Comparison of ENCODE assay signal across 27 cellular contexts in the genomic region with DNA sequence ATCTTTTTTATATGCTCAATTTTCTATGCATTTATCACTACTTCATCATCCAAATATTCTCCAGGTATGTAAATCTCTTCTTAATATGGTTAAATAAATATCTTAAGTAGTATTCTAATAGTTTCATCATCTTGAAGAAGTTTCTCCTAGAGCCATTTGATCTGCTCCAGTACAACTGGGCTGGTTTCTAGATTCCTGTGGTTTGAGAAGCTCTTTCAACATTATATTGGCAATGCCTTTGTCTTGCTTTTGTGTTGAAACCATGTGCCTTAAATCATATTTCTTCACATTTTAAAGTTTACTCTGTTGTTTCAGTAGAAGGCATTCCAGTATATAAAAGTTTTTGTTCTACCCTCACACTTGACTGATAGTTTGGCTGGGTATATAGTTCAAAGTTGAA.
DNase-seq lines count a peak whose midpoint lies in the region; ATAC-seq and TF ChIP-seq lines count a peak whose summit lies in the region.
"Had no signal": no experiment of that assay in that cellular context is flagged by ENCODE, and none has a peak within 500 bp of the region (broad histone marks: within the 10 kb centered on the region; RNA-seq: fewer than 3 reads in every experiment).

No MANE protein-coding gene starts in this region.

- in situ Hi-C loops in brain microvascular endothelial cell (cut with HindIII; ENCODE audit: low pct_ligation_motif_present, low sequenced_read_pairs), result no loop called here

- POLR2A ChIA-PET in AG04449 (lab: Yijun Ruan, JAX), result no interaction called here

- peak; percentile 23 for DNase-seq in AG04449 (ENCODE audit: low read depth, low spot score)
- peak; percentile 63 for DNase-seq in GM04503 (ENCODE audit: low read depth)
- DNase-seq in adipocyte (ENCODE audit: low read depth), result peak; percentile 54
- peak; percentile 59 for DNase-seq in fibroblast of pulmonary artery (ENCODE audit: low read depth)
- no peak for DNase-seq in brain microvascular endothelial cell
- DNase-seq: activated CD4-positive, alpha-beta memory T cell treated with anti-CD3 and anti-CD28 coated beads, Interleukin-2, amount 10 ng/mL, durations not matched to agents 7 days and 5 days; activated effector memory CD4-positive, alpha-beta T cell treated with Interleukin-2 at 50 U/mL for 16 hours; activated naive CD8-positive, alpha-beta T cell treated with anti-CD3 and anti-CD28 coated beads, Interleukin-2, amount 10 ng/mL, durations not matched to agents 7 days and 5 days; Calu3; DND-41; kidney glomerular epithelial cell; lower lobe of right lung; MG63; NCI-H146; NCI-H510A; SIG-M5; stomach; transverse colon had no signal

- H3K27me3 ChIP-seq in adipocyte (replicated peaks; ENCODE audit: control insufficient read depth, insufficient read depth, low read length) (no peaks in the 10 kb centered on the region), brain microvascular endothelial cell (replicated peaks) (no peaks in the 10 kb centered on the region)
- H3K27me3 ChIP-seq: MG63, neural progenitor cell, stomach, transverse colon had no signal

- peaks cover 8% of the 10 kb centered on the region for H3K9me3 ChIP-seq in adipocyte (ENCODE audit: control insufficient read depth, low read length)
- H3K9me3 ChIP-seq: lower lobe of right lung, MG63, stomach, transverse colon had no signal

- ATAC-seq in activated CD4-positive, CD25-positive, alpha-beta regulatory T cell treated with anti-CD3 and anti-CD28 coated beads, Interleukin-2, amount 50 U/mL, for 24 hours, result no peak
- ATAC-seq in HG03097 (IDR thresholded peaks at IDR 0.05; ENCODE audit: low FRiP score, unreplicated experiment), result no peak
- ATAC-seq in GM21723 (IDR thresholded peaks at IDR 0.05; ENCODE audit: unreplicated experiment), result no peak
- ATAC-seq: esophagus mucosa, lower lobe of right lung, Panc1, sciatic nerve had no signal

- no peaks in the 10 kb centered on the region for H3K36me3 ChIP-seq in adipocyte (ENCODE audit: control insufficient read depth, insufficient read depth, low read length, severe bottlenecking)
- no peaks in the 10 kb centered on the region for H3K36me3 ChIP-seq in brain microvascular endothelial cell (replicated peaks)
- H3K36me3 ChIP-seq: lower lobe of right lung, MG63, neural progenitor cell, stomach, transverse colon had no signal

- H3K4me1 ChIP-seq in adipocyte (ENCODE audit: control insufficient read depth, insufficient read depth, low read length), result peaks cover 5% of the 10 kb centered on the region
- H3K4me1 ChIP-seq: lower lobe of right lung, neural progenitor cell, stomach, transverse colon had no signal

- no peak overlapping the region for H3K27ac ChIP-seq in brain microvascular endothelial cell
- H3K27ac ChIP-seq: C4-2B, coronary artery, lower lobe of right lung, neural progenitor cell, stomach, transverse colon had no signal

- CTCF ChIA-PET in AG04449 (lab: Yijun Ruan, JAX), result interaction anchor here (1.2 kb wide), 1 partner anchor 83 kb away, joined by 5 read pairs; no protein-coding TSS in a partner anchor

- H3K4me3 ChIP-seq in AG04449 (ENCODE audit: low read depth, low read length), result no peak overlapping the region
- no peak overlapping the region for H3K4me3 ChIP-seq in adipocyte (ENCODE audit: low read length)
- H3K4me3 ChIP-seq in fibroblast of pulmonary artery (replicated peaks; ENCODE audit: low read depth, low read length), result no peak overlapping the region
- no peak overlapping the region for H3K4me3 ChIP-seq in brain microvascular endothelial cell (ENCODE audit: low read depth, low read length)
- H3K4me3 ChIP-seq: coronary artery, lower lobe of right lung, MG63, neural progenitor cell, stomach, transverse colon had no signal

- no peak overlapping the region for H3K9ac ChIP-seq in adipocyte (ENCODE audit: low read length)
- H3K9ac ChIP-seq: neural progenitor cell had no signal

- TF ChIP-seq CTCF in AG04449 (IDR thresholded peaks at IDR 0.05; ENCODE audit: insufficient read depth, low read length, missing control alignments) (no peak), fibroblast of pulmonary artery (IDR thresholded peaks at IDR 0.05; ENCODE audit: low read length, missing control alignments) (no peak), brain microvascular endothelial cell (IDR thresholded peaks at IDR 0.05; ENCODE audit: low read depth, low read length, missing control alignments) (no peak)
